8 cellular contexts compared by ENCODE assay signal in the genomic region with DNA sequence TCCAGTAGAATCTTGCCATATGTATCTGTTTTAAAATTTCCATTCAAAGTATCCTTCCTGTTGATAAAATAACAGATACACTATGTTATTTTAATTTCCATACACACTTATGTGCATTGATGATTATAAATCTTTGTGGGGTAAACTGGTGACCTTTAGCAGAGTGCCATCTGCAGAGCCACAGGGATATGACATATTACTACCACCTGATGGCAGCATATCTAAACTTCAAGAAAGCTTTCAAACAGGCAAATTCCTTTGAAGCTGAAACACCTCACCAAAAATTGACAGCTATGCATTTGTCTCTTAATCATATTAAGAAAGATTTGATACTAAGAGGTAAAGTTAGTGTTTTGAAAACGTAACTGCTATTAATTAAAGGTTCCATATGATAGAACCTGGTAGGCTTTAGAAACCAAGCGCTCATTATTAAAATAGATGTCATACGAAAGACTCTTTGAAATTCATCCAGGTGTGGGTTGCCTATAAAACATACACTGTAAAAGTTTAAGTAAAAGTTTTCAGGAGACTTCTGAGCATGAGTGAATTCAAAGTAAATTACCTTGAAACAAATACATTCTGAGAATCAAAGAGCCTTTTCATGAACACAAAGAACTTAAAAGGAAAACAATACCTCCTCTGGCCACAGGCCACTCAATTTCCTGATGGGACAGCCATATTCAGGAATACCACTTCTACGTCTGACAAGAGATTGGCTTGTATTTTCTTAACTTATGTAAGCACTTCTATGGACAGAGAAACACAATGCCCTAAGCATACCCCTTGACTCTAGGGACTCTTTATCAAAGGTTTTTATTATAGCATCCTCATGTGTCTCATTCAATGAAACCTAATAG.
DNase-seq lines count a peak whose midpoint lies in the region; ATAC-seq and TF ChIP-seq lines count a peak whose summit lies in the region.

No MANE protein-coding gene starts in this region.

- no peak overlapping the region for H2AFZ ChIP-seq in KMS-11 (ENCODE audit: low read depth)
- H2AFZ ChIP-seq in neural progenitor cell (replicated peaks), result peak overlapping the region; percentile 32

- ATAC-seq in GM21737 (IDR thresholded peaks at IDR 0.05; ENCODE audit: unreplicated experiment) (peak; percentile 77), esophagus mucosa (peak; percentile 61), GM19324 (IDR thresholded peaks at IDR 0.05; ENCODE audit: low FRiP score, unreplicated experiment) (no peak)

- no peaks in the 10 kb centered on the region for H3K79me2 ChIP-seq in KMS-11 (ENCODE audit: insufficient read depth, low read depth)
- H3K79me2 ChIP-seq in neural progenitor cell (ENCODE audit: low read depth), result no peaks in the 10 kb centered on the region

- DNase-seq in A172 (ENCODE audit: low spot score), result peak; percentile 32
- peak; percentile 48 for DNase-seq in EH (ENCODE audit: low read depth)
- DNase-seq in SKM-1 (lab: John Stamatoyannopoulos, UW; ENCODE audit: unreplicated experiment), result peak; percentile 8
- DNase-seq in neural progenitor cell (ENCODE audit: low spot score), result peak; percentile 60

- H3K4me3 ChIP-seq in KMS-11 (IDR thresholded peaks at IDR 0.05; ENCODE audit: insufficient read depth, low read depth, low read length), result no peak overlapping the region
- no peak overlapping the region for H3K4me3 ChIP-seq in neural progenitor cell

- H3K4me2 ChIP-seq in KMS-11 (no peak overlapping the region), neural progenitor cell (no peak overlapping the region)

- H3K9me3 Mint-ChIP-seq in neural progenitor cell, result no peaks in the 10 kb centered on the region

- H3K4me1 Mint-ChIP-seq in neural progenitor cell, result peaks cover 3% of the 10 kb centered on the region

- H3K27ac ChIP-seq in KMS-11 (no peak overlapping the region), neural progenitor cell (peak overlapping the region; percentile 14)

- H3K36me3 Mint-ChIP-seq in neural progenitor cell, result no peaks in the 10 kb centered on the region

- H3K27me3 ChIP-seq in KMS-11 (ENCODE audit: insufficient read depth, low read depth) (no peaks in the 10 kb centered on the region), neural progenitor cell (no peaks in the 10 kb centered on the region)

- H4K20me1 ChIP-seq in KMS-11 (ENCODE audit: insufficient read depth) (no peaks in the 10 kb centered on the region; the same call in 1 of the 2 replicates), neural progenitor cell (ENCODE audit: low read depth) (no peaks in the 10 kb centered on the region)

- TF ChIP-seq CTCF in KMS-11 (conservative IDR thresholded peaks at IDR 0.05; ENCODE audit: low read depth, low read length) (peak; percentile 76), neural progenitor cell (IDR thresholded peaks at IDR 0.05) (peak; percentile 64)

- no peak overlapping the region for H3K27ac Mint-ChIP-seq in neural progenitor cell

- H3K4me3 Mint-ChIP-seq in neural progenitor cell, result no peak overlapping the region

- H3K36me3 ChIP-seq in KMS-11 (ENCODE audit: insufficient read depth), result no peaks in the 10 kb centered on the region
- no peaks in the 10 kb centered on the region for H3K36me3 ChIP-seq in neural progenitor cell

- H3K9me3 ChIP-seq in neural progenitor cell (ENCODE audit: low read depth), result no peaks in the 10 kb centered on the region

- no peaks in the 10 kb centered on the region for H3F3A ChIP-seq in neural progenitor cell (ENCODE audit: low read depth)

- no peaks in the 10 kb centered on the region for H3K27me3 Mint-ChIP-seq in neural progenitor cell (ENCODE audit: insufficient read depth, low read depth)

- H3K9ac ChIP-seq in KMS-11, result no peak overlapping the region
- no peak overlapping the region for H3K9ac ChIP-seq in neural progenitor cell

- H3K4me1 ChIP-seq in KMS-11 (ENCODE audit: low read depth, poor library complexity, severe bottlenecking), result peaks cover 6% of the 10 kb centered on the region
- H3K4me1 ChIP-seq in neural progenitor cell, result peaks cover 17% of the 10 kb centered on the region

Comparison
In these comparisons a context has a peak if more than half of its experiments do, and no peak if none do; other contexts are left out.
1. DNase-seq: peak in every context shown above with its lines; median percentile 60 in neural progenitor cell; 48 in EH; 32 in A172; 8 in SKM-1.